15 cellular contexts compared by ENCODE assay signal in genomic region chr2:147223119-147223518, GRCh38.
DNase-seq lines count a peak whose midpoint lies in the region; ATAC-seq and TF ChIP-seq lines count a peak whose summit lies in the region.
"Had no signal": no experiment of that assay in that cellular context is flagged by ENCODE, and none has a peak within 500 bp of the region (broad histone marks: within the 10 kb centered on the region; RNA-seq: fewer than 3 reads in every experiment).

No MANE protein-coding gene starts in this region.

- H3K4me3 Mint-ChIP-seq in activated CD4-positive, alpha-beta T cell treated with anti-CD3 and anti-CD28 coated beads for 36 hours, result no peak overlapping the region

- ATAC-seq in activated CD4-positive, alpha-beta T cell treated with anti-CD3 and anti-CD28 coated beads for 36 hours, result peak; percentile 66
- ATAC-seq in GM21529 (IDR thresholded peaks at IDR 0.05; ENCODE audit: unreplicated experiment) (peak; percentile 71), HG03175 (IDR thresholded peaks at IDR 0.05; ENCODE audit: unreplicated experiment) (peak; percentile 82)

- no peak for TF ChIP-seq POLR2A in uterus (IDR thresholded peaks at IDR 0.05)

- no peak for TF ChIP-seq CTCF in uterus (IDR thresholded peaks at IDR 0.05)

- no peaks in the 10 kb centered on the region for H3K36me3 Mint-ChIP-seq in activated CD4-positive, alpha-beta T cell treated with anti-CD3 and anti-CD28 coated beads for 36 hours (ENCODE audit: low read depth)

- H3K27me3 ChIP-seq in uterus, result no peaks in the 10 kb centered on the region
- H3K27me3 ChIP-seq: vagina had no signal

- H3K9me3 ChIP-seq in uterus, result no peaks in the 10 kb centered on the region
- H3K9me3 ChIP-seq: vagina had no signal

- H3K27ac Mint-ChIP-seq in activated CD4-positive, alpha-beta T cell treated with anti-CD3 and anti-CD28 coated beads for 36 hours, result no peak overlapping the region

- peak; percentile 11 for DNase-seq in activated CD4-positive, alpha-beta T cell treated with anti-CD3 and anti-CD28 coated beads for 36 hours
- DNase-seq in activated CD4-positive, alpha-beta T cell treated with anti-CD3 and anti-CD28 coated beads, Interleukin-2, amount 50 U/mL, for 1 hour, result no peak
- peak; percentile 12 for DNase-seq in renal cortical epithelial cell (ENCODE audit: low read depth)
- no peak for DNase-seq in uterus
- no peak for DNase-seq in MV-4-11 (lab: John Stamatoyannopoulos, UW)
- DNase-seq in GM19238 (ENCODE audit: insufficient read length, low spot score), result no peak
- DNase-seq: activated CD8-positive, alpha-beta memory T cell treated with anti-CD3 and anti-CD28 coated beads, Interleukin-2, amount 50 U/mL, for 48 hours; Calu3; cortex of kidney; NCI-H774; posterior cingulate gyrus had no signal

- H3K4me1 Mint-ChIP-seq in activated CD4-positive, alpha-beta T cell treated with anti-CD3 and anti-CD28 coated beads for 36 hours, result peaks cover 5% of the 10 kb centered on the region

- POLR2A ChIA-PET in activated CD4-positive, alpha-beta T cell treated with anti-CD3 and anti-CD28 coated beads for 36 hours (lab: Charles Lee), result no interaction called here

- intact Hi-C loops in activated CD4-positive, alpha-beta T cell treated with anti-CD3 and anti-CD28 coated beads for 36 hours (cut with DNase I, micrococcal nuclease), result no loop called here
- intact Hi-C loops in uterus (cut with DNase I; ENCODE audit: low total_unique reads), result no loop called here

- H3K36me3 ChIP-seq in uterus, result no peaks in the 10 kb centered on the region
- H3K36me3 ChIP-seq: vagina had no signal

- no peak overlapping the region for H3K27ac ChIP-seq in uterus
- H3K27ac ChIP-seq: HL-60, vagina had no signal

- H3K4me3 ChIP-seq in uterus, result no peak overlapping the region
- H3K4me3 ChIP-seq: vagina had no signal

- H3K27me3 Mint-ChIP-seq in activated CD4-positive, alpha-beta T cell treated with anti-CD3 and anti-CD28 coated beads for 36 hours, result no peaks in the 10 kb centered on the region

- peaks cover 7% of the 10 kb centered on the region for H3K9me3 Mint-ChIP-seq in activated CD4-positive, alpha-beta T cell treated with anti-CD3 and anti-CD28 coated beads for 36 hours (ENCODE audit: low read depth)

- no peaks in the 10 kb centered on the region for H3K4me1 ChIP-seq in uterus
- H3K4me1 ChIP-seq: vagina had no signal

- CTCF ChIA-PET in activated CD4-positive, alpha-beta T cell treated with anti-CD3 and anti-CD28 coated beads for 36 hours (lab: Charles Lee), result no interaction called here

Comparison
In these comparisons a context has a peak if more than half of its experiments do, and no peak if none do; other contexts are left out.
1. DNase-seq: peak in activated CD4-positive, alpha-beta T cell treated with anti-CD3 and anti-CD28 coated beads for 36 hours (single experiment) and renal cortical epithelial cell (single experiment); none in activated CD4-positive, alpha-beta T cell treated with anti-CD3 and anti-CD28 coated beads, Interleukin-2, amount 50 U/mL, for 1 hour (single experiment), uterus (0 of 2), MV-4-11 (single experiment) and GM19238 (single experiment).
2. Peak in every context shown above with its lines, with median percentiles within 50 percentile points of each other: ATAC-seq.